Comparison of ENCODE assay signal across 10 cellular contexts in the genomic region with DNA sequence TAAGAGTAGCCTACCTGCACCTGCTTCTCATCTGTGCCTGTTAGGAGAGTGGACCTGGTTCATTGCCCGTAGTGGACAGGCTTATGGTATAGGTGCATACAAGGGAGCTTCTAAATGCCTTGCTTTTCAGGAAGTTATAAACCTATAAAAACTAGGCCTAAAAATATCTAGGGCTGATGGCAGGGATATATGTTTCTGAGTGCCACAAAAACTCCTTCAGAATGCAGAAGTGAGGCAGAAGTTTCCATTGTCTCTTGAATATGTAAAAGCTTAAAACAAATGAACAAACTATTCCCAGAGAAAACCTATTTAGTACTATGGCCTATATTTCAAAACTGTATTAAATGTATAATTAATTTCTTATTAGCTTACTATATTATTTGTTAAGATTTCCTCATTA.
"Had no signal": no experiment of that assay in that cellular context is flagged by ENCODE, and none has a peak within 500 bp of the region (broad histone marks: within the 10 kb centered on the region; RNA-seq: fewer than 3 reads in every experiment).

No MANE protein-coding gene starts in this region.

- H3K4me3 Mint-ChIP-seq: activated naive CD4-positive, alpha-beta T cell treated with anti-CD3 and anti-CD28 coated beads, Interleukin-2, amount 10 ng/mL, durations not matched to agents 7 days and 5 days; natural killer cell; stimulated activated effector memory CD8-positive, alpha-beta T cell treated with anti-CD3 and anti-CD28 coated beads, Interleukin-12 subunit alpha, Interleukin-12 subunit beta, amount 100 ng/mL, for 72 hours had no signal

- H3K36me3 Mint-ChIP-seq: activated naive CD4-positive, alpha-beta T cell treated with anti-CD3 and anti-CD28 coated beads, Interleukin-2, amount 10 ng/mL, durations not matched to agents 7 days and 5 days; stimulated activated effector memory CD8-positive, alpha-beta T cell treated with anti-CD3 and anti-CD28 coated beads, Interleukin-12 subunit alpha, Interleukin-12 subunit beta, amount 100 ng/mL, for 72 hours had no signal

- DNase-seq: activated CD4-positive, alpha-beta T cell treated with anti-CD3 and anti-CD28 coated beads for 1 hour; activated CD4-positive, alpha-beta T cell treated with anti-CD3 and anti-CD28 coated beads, Interleukin-2, amount 50 U/mL, for 48 hours; activated naive CD4-positive, alpha-beta T cell treated with anti-CD3 and anti-CD28 coated beads, Interleukin-2, amount 10 ng/mL, durations not matched to agents 7 days and 5 days; foreskin melanocyte; kidney glomerular epithelial cell; left ventricle myocardium superior; mesendoderm; natural killer cell; posterior cingulate gyrus had no signal

- ATAC-seq: left ventricle myocardium superior; natural killer cell; stimulated activated effector memory CD8-positive, alpha-beta T cell treated with anti-CD3 and anti-CD28 coated beads, Interleukin-12 subunit alpha, Interleukin-12 subunit beta, amount 100 ng/mL, for 72 hours had no signal

- H3K9me3 Mint-ChIP-seq: activated naive CD4-positive, alpha-beta T cell treated with anti-CD3 and anti-CD28 coated beads, Interleukin-2, amount 10 ng/mL, durations not matched to agents 7 days and 5 days; natural killer cell had no signal

- H3K27ac Mint-ChIP-seq: activated naive CD4-positive, alpha-beta T cell treated with anti-CD3 and anti-CD28 coated beads, Interleukin-2, amount 10 ng/mL, durations not matched to agents 7 days and 5 days; natural killer cell; stimulated activated effector memory CD8-positive, alpha-beta T cell treated with anti-CD3 and anti-CD28 coated beads, Interleukin-12 subunit alpha, Interleukin-12 subunit beta, amount 100 ng/mL, for 72 hours had no signal

- H3K4me1 Mint-ChIP-seq: natural killer cell; stimulated activated effector memory CD8-positive, alpha-beta T cell treated with anti-CD3 and anti-CD28 coated beads, Interleukin-12 subunit alpha, Interleukin-12 subunit beta, amount 100 ng/mL, for 72 hours had no signal
